In genomic region chr1:192358822-192359221, GRCh38 we compare ENCODE assay signal across 2 cellular contexts.
TF ChIP-seq lines count a peak whose summit lies in the region.

No MANE protein-coding gene starts in this region.

TF ChIP-seq in K562, 482 proteins besides CTCF, POLR2A, EP300 and RAD21:
- TF ChIP-seq JUN (IDR thresholded peaks at IDR 0.05; ENCODE audit: borderline replicate concordance, low read depth, low read length) = no peak
- no peak for TF ChIP-seq JUN (CRISPR knock-in tag; IDR thresholded peaks at IDR 0.05; ENCODE audit: borderline replicate concordance)
- no peak for TF ChIP-seq KLF1 (tag; IDR thresholded peaks at IDR 0.05)
- no peak for TF ChIP-seq ZNF707 (CRISPR knock-in tag; conservative IDR thresholded peaks at IDR 0.05)
- peak; percentile 26 for TF ChIP-seq MEIS2 (IDR thresholded peaks at IDR 0.05; ENCODE audit: partially characterized antibody)
- TF ChIP-seq ZEB2 (IDR thresholded peaks at IDR 0.05) = no peak
- no peak for TF ChIP-seq ELF1 (tag; IDR thresholded peaks at IDR 0.05)
- no peak for TF ChIP-seq PHF21A (IDR thresholded peaks at IDR 0.05; ENCODE audit: borderline replicate concordance, low read depth)

TF ChIP-seq in neural cell, 6 proteins besides CTCF, POLR2A, EP300 and RAD21:
- TF ChIP-seq POLR2AphosphoS5 (IDR thresholded peaks at IDR 0.05) (peak; percentile 98), SMC3 (conservative IDR thresholded peaks at IDR 0.05; ENCODE audit: poor library complexity) (no peak), TAF1 (IDR thresholded peaks at IDR 0.05; ENCODE audit: low read depth) (no peak)
- TF ChIP-seq, protein P1, sequence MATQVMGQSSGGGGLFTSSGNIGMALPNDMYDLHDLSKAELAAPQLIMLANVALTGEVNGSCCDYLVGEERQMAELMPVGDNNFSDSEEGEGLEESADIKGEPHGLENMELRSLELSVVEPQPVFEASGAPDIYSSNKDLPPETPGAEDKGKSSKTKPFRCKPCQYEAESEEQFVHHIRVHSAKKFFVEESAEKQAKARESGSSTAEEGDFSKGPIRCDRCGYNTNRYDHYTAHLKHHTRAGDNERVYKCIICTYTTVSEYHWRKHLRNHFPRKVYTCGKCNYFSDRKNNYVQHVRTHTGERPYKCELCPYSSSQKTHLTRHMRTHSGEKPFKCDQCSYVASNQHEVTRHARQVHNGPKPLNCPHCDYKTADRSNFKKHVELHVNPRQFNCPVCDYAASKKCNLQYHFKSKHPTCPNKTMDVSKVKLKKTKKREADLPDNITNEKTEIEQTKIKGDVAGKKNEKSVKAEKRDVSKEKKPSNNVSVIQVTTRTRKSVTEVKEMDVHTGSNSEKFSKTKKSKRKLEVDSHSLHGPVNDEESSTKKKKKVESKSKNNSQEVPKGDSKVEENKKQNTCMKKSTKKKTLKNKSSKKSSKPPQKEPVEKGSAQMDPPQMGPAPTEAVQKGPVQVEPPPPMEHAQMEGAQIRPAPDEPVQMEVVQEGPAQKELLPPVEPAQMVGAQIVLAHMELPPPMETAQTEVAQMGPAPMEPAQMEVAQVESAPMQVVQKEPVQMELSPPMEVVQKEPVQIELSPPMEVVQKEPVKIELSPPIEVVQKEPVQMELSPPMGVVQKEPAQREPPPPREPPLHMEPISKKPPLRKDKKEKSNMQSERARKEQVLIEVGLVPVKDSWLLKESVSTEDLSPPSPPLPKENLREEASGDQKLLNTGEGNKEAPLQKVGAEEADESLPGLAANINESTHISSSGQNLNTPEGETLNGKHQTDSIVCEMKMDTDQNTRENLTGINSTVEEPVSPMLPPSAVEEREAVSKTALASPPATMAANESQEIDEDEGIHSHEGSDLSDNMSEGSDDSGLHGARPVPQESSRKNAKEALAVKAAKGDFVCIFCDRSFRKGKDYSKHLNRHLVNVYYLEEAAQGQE (IDR thresholded peaks at IDR 0.05; ENCODE audit: borderline replicate concordance) = peak; percentile 91
